21 cellular contexts compared by ENCODE assay signal in genomic region chr1:60581455-60582220, GRCh38.
"Had no signal": no experiment of that assay in that cellular context is flagged by ENCODE, and none has a peak within 500 bp of the region (broad histone marks: within the 10 kb centered on the region; RNA-seq: fewer than 3 reads in every experiment).

No MANE protein-coding gene starts in this region.

- H3K27me3 ChIP-seq: cardiac muscle cell, esophagus squamous epithelium, heart left ventricle, spleen, vagina had no signal

- H3K4me3 ChIP-seq: cardiac muscle cell, esophagus squamous epithelium, heart left ventricle, lower lobe of right lung, spleen, thoracic aorta, vagina had no signal

- H3K9me3 ChIP-seq: vagina had no signal

- H3K27ac ChIP-seq: cardiac muscle cell, esophagus squamous epithelium, heart left ventricle, lower lobe of right lung, thoracic aorta, vagina had no signal

- H3K36me3 ChIP-seq: cardiac muscle cell, esophagus squamous epithelium, heart left ventricle, lower lobe of right lung, spleen, thoracic aorta, vagina had no signal

- H3K4me1 ChIP-seq: esophagus squamous epithelium, heart left ventricle, lower lobe of right lung, vagina had no signal

- ATAC-seq: activated T-cell treated with anti-CD3 and anti-CD28 coated beads, Interleukin-2, amount 50 U/mL, for 4 hours; heart left ventricle; left colon; lower lobe of right lung; naive thymus-derived CD8-positive, alpha-beta T cell; WTC11 had no signal

- DNase-seq: activated CD4-positive, alpha-beta T cell treated with anti-CD3 and anti-CD28 coated beads for 4 hours; activated CD4-positive, alpha-beta T cell treated with anti-CD3 and anti-CD28 coated beads, Interleukin-2, amount 50 U/mL, for 48 hours; activated CD8-positive, alpha-beta memory T cell treated with anti-CD3 and anti-CD28 coated beads, Interleukin-2, amount 50 U/mL, for 48 hours; activated naive CD4-positive, alpha-beta T cell; activated T-cell treated with anti-CD3 and anti-CD28 coated beads, Interleukin-2, amount 50 U/mL, for 4 hours; amygdala; effector CD8-positive, alpha-beta T cell; esophagus squamous epithelium; heart left ventricle; left colon; lower lobe of right lung; naive thymus-derived CD8-positive, alpha-beta T cell; retina; spleen; stimulated activated CD4-positive, alpha-beta T cell treated with anti-CD3 and anti-CD28 coated beads, Interleukin-4, amount 100 ng/mL, for 1 hour; stimulated activated naive CD4-positive, alpha-beta T cell; T-helper 2 cell had no signal
